20 cellular contexts compared by ENCODE assay signal in genomic region chr17:77379065-77379428, GRCh38.
DNase-seq lines count a peak whose midpoint lies in the region; ATAC-seq and TF ChIP-seq lines count a peak whose summit lies in the region.
"Had no signal": no experiment of that assay in that cellular context is flagged by ENCODE, and none has a peak within 500 bp of the region (broad histone marks: within the 10 kb centered on the region; RNA-seq: fewer than 3 reads in every experiment).

No MANE protein-coding gene starts in this region.

- H3K4me3 ChIP-seq in fibroblast of lung (replicated peaks in 1 of 4; ENCODE audit: control extremely low read depth in 1 of 4, insufficient read depth in 1 of 4, low read depth in 3 of 4, low read length in 4 of 4) (peak overlapping the region in 1 of 4 experiments; percentile 21), spleen (no peak overlapping the region)
- H3K4me3 ChIP-seq: heart right ventricle, K562, lower lobe of right lung had no signal

- peak overlapping the region; percentile 93 for H3K27ac Mint-ChIP-seq in CD4-positive, alpha-beta T cell
- peak overlapping the region; percentile 72 to 97 for H3K27ac Mint-ChIP-seq in T-cell
- H3K27ac Mint-ChIP-seq: naive B cell had no signal

- peaks cover 99% of the 10 kb centered on the region for H3K4me1 Mint-ChIP-seq in CD4-positive, alpha-beta T cell (ENCODE audit: low read depth)
- peaks cover 97 to 99% (median 97%) of the 10 kb centered on the region in 3 donors for H3K4me1 Mint-ChIP-seq in T-cell

- no peaks in the 10 kb centered on the region for H3K27me3 Mint-ChIP-seq in CD4-positive, alpha-beta T cell
- no peaks in the 10 kb centered on the region for H3K27me3 Mint-ChIP-seq in T-cell
- H3K27me3 Mint-ChIP-seq: naive B cell had no signal

- ATAC-seq in CD4-positive, alpha-beta T cell (ENCODE audit: poor library complexity): no peak
- ATAC-seq in T-cell (replicated peaks in 1 of 4): no peak
- no peak for ATAC-seq in GM18873 (IDR thresholded peaks at IDR 0.05; ENCODE audit: low FRiP score, unreplicated experiment)
- ATAC-seq: heart right ventricle, K562, lower lobe of right lung had no signal

- intact Hi-C loops in CD4-positive, alpha-beta T cell (cut with DNase I, micrococcal nuclease): no loop called here
- intact Hi-C loops in spleen (cut with DNase I; ENCODE audit: low total_unique reads): no loop called here

- peak overlapping the region; percentile 38 for H3K4me3 Mint-ChIP-seq in CD4-positive, alpha-beta T cell
- H3K4me3 Mint-ChIP-seq in T-cell: peak overlapping the region in 1 of 3 donors; percentile 88
- H3K4me3 Mint-ChIP-seq: naive B cell had no signal

- DNase-seq in CD4-positive, alpha-beta T cell: no peak
- DNase-seq in T-cell (no peak), fibroblast of lung (ENCODE audit: low read depth in 2 of 2) (no peak), spleen (no peak), NCI-H2196 treated with DMSO at 0.1 percent for 48 hours (lab: John Stamatoyannopoulos, UW; ENCODE audit: unreplicated experiment) (no peak), middle frontal gyrus (ENCODE audit: extremely low spot score, low spot score) (no peak), cerebellar nuclear complex (lab: John Stamatoyannopoulos, UW) (no peak)
- DNase-seq: activated CD4-positive, alpha-beta T cell treated with anti-CD3 and anti-CD28 coated beads for 4 hours; activated CD8-positive, alpha-beta memory T cell treated with anti-CD3 and anti-CD28 coated beads, Interleukin-2, amount 50 U/mL, for 48 hours; activated effector memory CD4-positive, alpha-beta T cell treated with anti-CD3 and anti-CD28 coated beads, Interleukin-2, amount 50 U/mL, for 16 hours; effector memory CD4-positive, alpha-beta T cell; heart right ventricle; lower lobe of right lung; naive B cell; NCI-H1930; RPMI8226; small intestine; stimulated activated CD4-positive, alpha-beta T cell treated with anti-CD3 and anti-CD28 coated beads, Interleukin-4, amount 100 ng/mL, for 1 hour had no signal

- H4K20me1 ChIP-seq in fibroblast of lung (ENCODE audit: control insufficient read depth, extremely low read depth, insufficient read depth, low read length): no peaks in the 10 kb centered on the region

- peaks cover 97% of the 10 kb centered on the region for H3K79me2 ChIP-seq in fibroblast of lung (ENCODE audit: control insufficient read depth, insufficient read depth, low read length)

- no peak overlapping the region for H3K9ac ChIP-seq in fibroblast of lung (ENCODE audit: insufficient read depth, low read length)

- H3K27me3 ChIP-seq in CD4-positive, alpha-beta T cell (ENCODE audit: control insufficient read depth, insufficient read depth, low read length): no peaks in the 10 kb centered on the region
- no peaks in the 10 kb centered on the region for H3K27me3 ChIP-seq in fibroblast of lung (ENCODE audit: control insufficient read depth, insufficient read depth, low read length)
- no peaks in the 10 kb centered on the region for H3K27me3 ChIP-seq in spleen (replicated peaks in 1 of 7)
- H3K27me3 ChIP-seq: heart right ventricle had no signal

- POLR2A ChIA-PET in CD4-positive, alpha-beta T cell (lab: Charles Lee): no interaction called here
- POLR2A ChIA-PET in T-cell (lab: Charles Lee): no interaction called here

- H3K4me1 ChIP-seq in fibroblast of lung (ENCODE audit: control insufficient read depth, extremely low read depth, insufficient read depth, low read length): peaks cover 66% of the 10 kb centered on the region
- peaks cover 74 to 100% (median 97%) of the 10 kb centered on the region in 6 donors for H3K4me1 ChIP-seq in spleen

- WGBS in spleen, 5 donors: 90 to 97% (median 92%) methylated on average over 7 to 11 of the region's 11 CpGs

- TF ChIP-seq POLR2A in spleen (IDR thresholded peaks at IDR 0.05): no peak

- peak overlapping the region; percentile 65 for H3K4me2 ChIP-seq in fibroblast of lung (ENCODE audit: extremely low read depth, insufficient read depth, low read length)

- TF ChIP-seq CTCF in CD4-positive, alpha-beta T cell (IDR thresholded peaks at IDR 0.05): no peak
- TF ChIP-seq CTCF in fibroblast of lung (conservative IDR thresholded peaks at IDR 0.05 in 1 of 2, IDR thresholded peaks at IDR 0.05 in 1 of 2; ENCODE audit: low read depth in 1 of 2, low read length in 2 of 2) (no peak), spleen (IDR thresholded peaks at IDR 0.05 in 8 of 11, conservative IDR thresholded peaks at IDR 0.05 in 3 of 11) (no peak)

- H3K9me3 ChIP-seq in CD4-positive, alpha-beta T cell (ENCODE audit: control insufficient read depth, low read length): no peaks in the 10 kb centered on the region
- no peaks in the 10 kb centered on the region for H3K9me3 ChIP-seq in fibroblast of lung (ENCODE audit: control insufficient read depth, insufficient read depth, low read depth, low read length)
- no peaks in the 10 kb centered on the region for H3K9me3 ChIP-seq in spleen
- H3K9me3 ChIP-seq: heart right ventricle, lower lobe of right lung had no signal

- H3K9me3 Mint-ChIP-seq in CD4-positive, alpha-beta T cell: no peaks in the 10 kb centered on the region
- no peaks in the 10 kb centered on the region for H3K9me3 Mint-ChIP-seq in T-cell
- H3K9me3 Mint-ChIP-seq: naive B cell had no signal

- CTCF ChIA-PET in CD4-positive, alpha-beta T cell (lab: Charles Lee): no interaction called here
- CTCF ChIA-PET in T-cell (lab: Charles Lee): no interaction called here

- peaks cover 37% of the 10 kb centered on the region for H3K36me3 Mint-ChIP-seq in CD4-positive, alpha-beta T cell (ENCODE audit: low read depth)
- peaks cover 3% of the 10 kb centered on the region for H3K36me3 Mint-ChIP-seq in T-cell
- H3K36me3 Mint-ChIP-seq: naive B cell had no signal

- H3K36me3 ChIP-seq in fibroblast of lung (ENCODE audit: control insufficient read depth, insufficient read depth, low read length) (peaks cover 7% of the 10 kb centered on the region), spleen (peaks cover 0 to 20% (median 0%) of the 10 kb centered on the region in 6 donors)
- H3K36me3 ChIP-seq: lower lobe of right lung had no signal

- H3K27ac ChIP-seq in CD4-positive, alpha-beta T cell (ENCODE audit: low read depth, low read length): no peak overlapping the region
- H3K27ac ChIP-seq in fibroblast of lung (ENCODE audit: insufficient read depth, low read length): peak overlapping the region; percentile 44
- H3K27ac ChIP-seq in spleen: peak overlapping the region in 7 of 8 donors; percentile 29 to 95 (median 80)

- H2AFZ ChIP-seq in fibroblast of lung (ENCODE audit: low read length): no peak overlapping the region
